In the genomic region with DNA sequence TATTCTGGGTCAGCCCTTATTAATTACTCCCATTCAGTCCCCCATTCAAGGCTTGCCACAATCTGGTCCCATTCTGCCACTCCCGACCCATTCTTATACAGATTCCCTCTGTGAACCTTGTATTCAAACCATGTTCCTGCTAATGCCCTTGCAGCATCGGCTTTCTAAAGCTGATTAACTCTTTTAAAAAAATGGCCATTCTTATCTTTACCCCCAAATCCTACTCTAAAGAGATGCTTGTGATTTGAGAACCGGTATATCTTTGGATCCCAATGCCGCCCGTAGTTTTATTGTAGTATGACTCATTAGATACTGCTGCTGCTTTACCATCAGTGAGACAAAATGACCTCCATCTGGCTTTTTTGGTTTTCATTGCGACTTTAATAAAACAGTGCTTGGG, we compare ENCODE assay signal across 21 cellular contexts.
DNase-seq lines count a peak whose midpoint lies in the region; ATAC-seq, FAIRE-seq and TF ChIP-seq lines count a peak whose summit lies in the region.
"Had no signal": no experiment of that assay in that cellular context is flagged by ENCODE, and none has a peak within 500 bp of the region (broad histone marks: within the 10 kb centered on the region; RNA-seq: fewer than 3 reads in every experiment).

No MANE protein-coding gene starts in this region.

- POLR2A ChIA-PET in K562 (lab: Yijun Ruan, JAX), result no interaction called here

- TF ChIP-seq POLR2A in K562 (conservative IDR thresholded peaks at IDR 0.05), result no peak

- ATAC-seq in stimulated activated naive CD8-positive, alpha-beta T cell treated with anti-CD3 and anti-CD28 coated beads, Interleukin-15, amount 100 ng/mL, for 72 hours, result no peak
- ATAC-seq in K562, result no peak; the same call in 2 of the 3 replicates
- no peak for ATAC-seq in stimulated activated naive B cell treated with anti-CD40 and anti-IgM and Interleukin-4, amounts not matched to agents 10 μg/mL and 1 μg/mL and 100 μg/mL, for 72 hours (replicated peaks)
- no peak for ATAC-seq in right cardiac atrium
- ATAC-seq: sciatic nerve had no signal

- H3K9me1 ChIP-seq in K562 (ENCODE audit: control insufficient read depth, insufficient read depth, low read length), result no peaks in the 10 kb centered on the region

- H3K36me3 Mint-ChIP-seq in stimulated activated naive CD8-positive, alpha-beta T cell treated with anti-CD3 and anti-CD28 coated beads, Interleukin-15, Interleukin-2, amounts not matched to agents 100 ng/mL and 50 ng/mL, for 24 hours (ENCODE audit: low read depth), result peaks cover 91% of the 10 kb centered on the region
- peaks cover 37 to 64% of the 10 kb centered on the region in 2 donors for H3K36me3 Mint-ChIP-seq in stimulated activated naive B cell treated with anti-CD40 and anti-IgM and Interleukin-4, amounts not matched to agents 10 μg/mL and 1 μg/mL and 100 μg/mL, for 72 hours

- TF ChIP-seq CTCF in K562 (IDR thresholded peaks at IDR 0.05 in 2 of 3, conservative IDR thresholded peaks at IDR 0.05 in 1 of 3; ENCODE audit: insufficient read depth in 2 of 3, low read depth in 1 of 3, low read length in 3 of 3), result no peak

- peaks cover 73% of the 10 kb centered on the region for H3K4me1 Mint-ChIP-seq in stimulated activated naive CD8-positive, alpha-beta T cell treated with anti-CD3 and anti-CD28 coated beads, Interleukin-15, Interleukin-2, amounts not matched to agents 100 ng/mL and 50 ng/mL, for 24 hours (ENCODE audit: low read depth)
- H3K4me1 Mint-ChIP-seq in stimulated activated naive CD8-positive, alpha-beta T cell treated with anti-CD3 and anti-CD28 coated beads, Interleukin-15, amount 100 ng/mL, for 72 hours, result peaks cover 69% of the 10 kb centered on the region
- H3K4me1 Mint-ChIP-seq in stimulated activated naive B cell treated with anti-CD40 and anti-IgM and Interleukin-4, amounts not matched to agents 10 μg/mL and 1 μg/mL and 100 μg/mL, for 72 hours, result peaks cover 46 to 67% of the 10 kb centered on the region in 2 donors

- 10% methylated on average over 6 of the region's 6 CpGs for WGBS in K562 (ENCODE audit: insufficient coverage, low coverage, missing lambda C conversion rate)
- WGBS in right cardiac atrium, result 91% methylated on average over 6 of the region's 6 CpGs

- CTCF ChIA-PET in K562 (lab: Yijun Ruan, JAX; ENCODE audit: low intra/inter-chr PET ratio), result no interaction called here

- H3K27me3 Mint-ChIP-seq in stimulated activated naive CD8-positive, alpha-beta T cell treated with anti-CD3 and anti-CD28 coated beads, Interleukin-15, Interleukin-2, amounts not matched to agents 100 ng/mL and 50 ng/mL, for 24 hours, result no peaks in the 10 kb centered on the region
- H3K27me3 Mint-ChIP-seq in stimulated activated naive CD8-positive, alpha-beta T cell treated with anti-CD3 and anti-CD28 coated beads, Interleukin-15, amount 100 ng/mL, for 72 hours, result no peaks in the 10 kb centered on the region
- H3K27me3 Mint-ChIP-seq in stimulated activated naive B cell treated with anti-CD40 and anti-IgM and Interleukin-4, amounts not matched to agents 10 μg/mL and 1 μg/mL and 100 μg/mL, for 72 hours, result no peaks in the 10 kb centered on the region
- H3K27me3 Mint-ChIP-seq: activated CD4-positive, alpha-beta T cell treated with anti-CD3 and anti-CD28 coated beads, Interleukin-2, amount 10 ng/mL, durations not matched to agents 24 days and 14 days had no signal

- H4K20me1 ChIP-seq in K562 (replicated peaks; ENCODE audit: control insufficient read depth, insufficient read depth, low read length), result peaks cover 3% of the 10 kb centered on the region; the same call in 1 of the 2 replicates

- no peak overlapping the region for H3K4me3 ChIP-seq in K562
- H3K4me3 ChIP-seq in right cardiac atrium (ENCODE audit: low read length), result no peak overlapping the region
- H3K4me3 ChIP-seq: lung, transverse colon had no signal

- H3K9ac ChIP-seq in K562 (ENCODE audit: insufficient read depth in 1 of 2, low read depth in 2 of 2, low read length in 2 of 2), result no peak overlapping the region

- no peak for TF ChIP-seq EP300 in K562 (IDR thresholded peaks at IDR 0.05; ENCODE audit: low read length)

- no peak overlapping the region for H3K4me2 ChIP-seq in K562 (ENCODE audit: insufficient read depth, low read length)

- H2AFZ ChIP-seq in K562 (ENCODE audit: low read depth, low read length), result no peak overlapping the region

- intact Hi-C loops in K562 (cut with micrococcal nuclease) (no loop called here), right cardiac atrium (cut with DNase I) (no loop called here)

- H3K9me3 ChIP-seq in K562 (replicated peaks; ENCODE audit: control insufficient read depth, insufficient read depth, low read depth, low read length) (no peaks in the 10 kb centered on the region), right cardiac atrium (ENCODE audit: control insufficient read depth, low read length) (no peaks in the 10 kb centered on the region)
- H3K9me3 ChIP-seq: transverse colon had no signal

- no peak for DNase-seq in stimulated activated naive CD8-positive, alpha-beta T cell treated with anti-CD3 and anti-CD28 coated beads, Interleukin-15, amount 100 ng/mL, for 72 hours
- DNase-seq in HT1080 (ENCODE audit: low read depth) (peak; percentile 10), K562 (ENCODE audit: extremely low read depth in 1 of 4, low spot score in 3 of 4) (peak in 1 of 4 experiments; percentile 31), SIG-M5 treated with dmso at 0.1 percent for 504 hours (lab: John Stamatoyannopoulos, UW; ENCODE audit: unreplicated experiment) (no peak), GF-D8 (lab: John Stamatoyannopoulos, UW) (no peak), right cardiac atrium (no peak)
- no peak for DNase-seq in stimulated activated naive B cell treated with anti-CD40 and anti-IgM and Interleukin-4, amounts not matched to agents 10 μg/mL and 1 μg/mL and 100 μg/mL, for 72 hours
- DNase-seq: activated CD4-positive, alpha-beta T cell treated with anti-CD3 and anti-CD28 coated beads, Interleukin-2, amount 10 ng/mL, durations not matched to agents 24 days and 14 days; activated naive CD4-positive, alpha-beta T cell treated with anti-CD3 and anti-CD28 coated beads for 36 hours; HCEC 1CT; MV-4-11; NCI-H187 treated with DMSO at 0.1 percent for 48 hours; NK-92 treated with Interleukin-12 subunit alpha and Interleukin-12 subunit beta, amount 100 ng/mL, for 24 hours; RPMI8226; stimulated activated naive CD4-positive, alpha-beta T cell; transverse colon had no signal

- no peak for TF ChIP-seq RAD21 in K562 (CRISPR knock-in tag; conservative IDR thresholded peaks at IDR 0.05 in 1 of 2, IDR thresholded peaks at IDR 0.05 in 1 of 2)

- in situ Hi-C loops in K562 (cut with MboI), result no loop called here

- H3K4me1 ChIP-seq in K562 (replicated peaks in 1 of 2; ENCODE audit: control insufficient read depth in 2 of 2, insufficient read depth in 2 of 2, low read length in 2 of 2) (peaks cover 6 to 8% of the 10 kb centered on the region in 2 experiments; a peak in 2 of 5 replicates), right cardiac atrium (ENCODE audit: control insufficient read depth, insufficient read depth, low read length) (no peaks in the 10 kb centered on the region)

- no TSS peak for BruUV-seq in K562 (replicated peaks; lab: Mats Ljungman, UMichigan)

- no peaks in the 10 kb centered on the region for H3K9me3 Mint-ChIP-seq in stimulated activated naive CD8-positive, alpha-beta T cell treated with anti-CD3 and anti-CD28 coated beads, Interleukin-15, Interleukin-2, amounts not matched to agents 100 ng/mL and 50 ng/mL, for 24 hours
- no peaks in the 10 kb centered on the region for H3K9me3 Mint-ChIP-seq in stimulated activated naive CD8-positive, alpha-beta T cell treated with anti-CD3 and anti-CD28 coated beads, Interleukin-15, amount 100 ng/mL, for 72 hours
- no peaks in the 10 kb centered on the region for H3K9me3 Mint-ChIP-seq in stimulated activated naive B cell treated with anti-CD40 and anti-IgM and Interleukin-4, amounts not matched to agents 10 μg/mL and 1 μg/mL and 100 μg/mL, for 72 hours
- H3K9me3 Mint-ChIP-seq: activated naive CD4-positive, alpha-beta T cell treated with anti-CD3 and anti-CD28 coated beads for 36 hours had no signal

- no peak overlapping the region for H3K27ac ChIP-seq in K562 (ENCODE audit: extremely low read depth, low read depth, low read length)
- no peak overlapping the region for H3K27ac ChIP-seq in right cardiac atrium (ENCODE audit: low read length)
- H3K27ac ChIP-seq: transverse colon had no signal

- H3K27me3 ChIP-seq in K562 (ENCODE audit: control insufficient read depth in 2 of 2, insufficient read depth in 2 of 2, low read length in 2 of 2) (no peaks in the 10 kb centered on the region), right cardiac atrium (ENCODE audit: control insufficient read depth, insufficient read depth) (no peaks in the 10 kb centered on the region)
- H3K27me3 ChIP-seq: transverse colon had no signal

- FAIRE-seq in K562 (lab: Jason Lieb, UNC), result peak; percentile 71
- FAIRE-seq: colon, G401.6 had no signal

- H3K4me3 Mint-ChIP-seq in stimulated activated naive CD8-positive, alpha-beta T cell treated with anti-CD3 and anti-CD28 coated beads, Interleukin-15, Interleukin-2, amounts not matched to agents 100 ng/mL and 50 ng/mL, for 24 hours, result no peak overlapping the region
- H3K4me3 Mint-ChIP-seq in stimulated activated naive CD8-positive, alpha-beta T cell treated with anti-CD3 and anti-CD28 coated beads, Interleukin-15, amount 100 ng/mL, for 72 hours, result no peak overlapping the region
- no peak overlapping the region for H3K4me3 Mint-ChIP-seq in stimulated activated naive B cell treated with anti-CD40 and anti-IgM and Interleukin-4, amounts not matched to agents 10 μg/mL and 1 μg/mL and 100 μg/mL, for 72 hours
- H3K4me3 Mint-ChIP-seq: activated CD4-positive, alpha-beta T cell treated with anti-CD3 and anti-CD28 coated beads, Interleukin-2, amount 10 ng/mL, durations not matched to agents 24 days and 14 days; activated naive CD4-positive, alpha-beta T cell treated with anti-CD3 and anti-CD28 coated beads for 36 hours had no signal

- peaks cover 71% of the 10 kb centered on the region for H3K36me3 ChIP-seq in K562 (ENCODE audit: control insufficient read depth, insufficient read depth, low read length)

- peak overlapping the region; percentile 38 for H3K27ac Mint-ChIP-seq in stimulated activated naive CD8-positive, alpha-beta T cell treated with anti-CD3 and anti-CD28 coated beads, Interleukin-15, Interleukin-2, amounts not matched to agents 100 ng/mL and 50 ng/mL, for 24 hours
- H3K27ac Mint-ChIP-seq in stimulated activated naive CD8-positive, alpha-beta T cell treated with anti-CD3 and anti-CD28 coated beads, Interleukin-15, amount 100 ng/mL, for 72 hours, result peak overlapping the region in 1 of 2 donors; percentile 63
- peak overlapping the region; percentile 34 for H3K27ac Mint-ChIP-seq in stimulated activated naive B cell treated with anti-CD40 and anti-IgM and Interleukin-4, amounts not matched to agents 10 μg/mL and 1 μg/mL and 100 μg/mL, for 72 hours

- peaks cover 50% of the 10 kb centered on the region for H3K79me2 ChIP-seq in K562 (ENCODE audit: control insufficient read depth, insufficient read depth, low read length)

TF ChIP-seq in K562, 482 proteins besides CTCF, POLR2A, EP300 and RAD21 (continues in another document):
- no peak for TF ChIP-seq PRPF4 (IDR thresholded peaks at IDR 0.05; ENCODE audit: insufficient read depth, low read depth, low read length, poor library complexity, severe bottlenecking)
